ENCODE assay signal across 11 cellular contexts in the genomic region with DNA sequence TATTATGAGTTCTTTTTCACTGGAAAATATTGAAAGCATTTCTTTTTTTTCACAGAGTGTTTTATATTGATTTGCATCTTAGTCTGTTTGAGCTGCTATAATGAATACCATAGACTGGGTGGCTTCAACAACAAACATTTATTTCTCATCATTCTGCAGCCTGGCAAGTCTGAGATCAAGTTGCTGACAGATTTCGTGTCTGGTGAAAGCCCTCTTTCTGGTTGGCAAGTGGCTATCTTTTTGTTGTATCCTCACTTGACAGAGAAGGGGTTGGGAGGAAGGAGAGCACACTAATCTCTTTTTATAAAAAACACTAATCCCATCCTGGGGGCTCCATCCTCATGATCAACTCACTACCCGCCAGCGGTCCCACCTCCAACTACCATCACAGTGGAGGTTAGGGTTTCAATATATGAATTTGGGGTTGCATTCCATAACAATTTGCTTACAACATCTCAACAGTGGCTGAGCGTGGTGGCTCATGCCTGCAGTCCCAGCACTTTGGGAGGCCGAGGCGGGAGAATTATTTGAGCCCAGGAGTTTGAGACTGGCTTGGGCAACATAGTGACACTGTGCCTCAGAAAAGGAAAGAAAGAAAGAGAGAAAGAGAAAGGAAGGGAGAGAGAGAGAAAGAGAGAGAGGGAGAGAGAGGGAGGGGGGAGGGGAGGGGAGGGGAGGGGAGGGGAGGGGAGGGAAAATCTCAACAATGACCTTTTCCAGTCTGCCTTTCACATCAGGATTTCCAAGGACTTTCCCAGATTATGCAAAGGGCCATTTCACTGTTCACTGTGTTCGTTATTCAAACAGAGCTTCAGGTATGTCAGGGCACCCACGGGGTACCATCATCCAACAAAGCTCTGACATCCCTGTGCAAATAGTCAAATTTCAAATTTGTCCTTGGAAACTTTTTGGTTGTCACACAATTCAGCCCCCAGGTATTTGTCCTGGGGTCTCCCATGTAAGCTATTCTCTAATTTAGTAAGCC.
DNase-seq lines count a peak whose midpoint lies in the region; ATAC-seq, FAIRE-seq and TF ChIP-seq lines count a peak whose summit lies in the region.
"Had no signal": no experiment of that assay in that cellular context is flagged by ENCODE, and none has a peak within 500 bp of the region (broad histone marks: within the 10 kb centered on the region; RNA-seq: fewer than 3 reads in every experiment).

No MANE protein-coding gene starts in this region.

- peaks cover 0 to 12% of the 10 kb centered on the region in 2 donors for H3K27me3 Mint-ChIP-seq in effector memory CD8-positive, alpha-beta T cell
- peaks cover 6% of the 10 kb centered on the region for H3K27me3 Mint-ChIP-seq in activated naive CD4-positive, alpha-beta T cell treated with anti-CD3 and anti-CD28 coated beads for 36 hours (ENCODE audit: low read depth)

- CTCF ChIA-PET in K562 (lab: Yijun Ruan, JAX; ENCODE audit: low intra/inter-chr PET ratio) = no interaction called here
- CTCF ChIA-PET in activated naive CD4-positive, alpha-beta T cell treated with anti-CD3 and anti-CD28 coated beads for 36 hours (lab: Charles Lee) = interaction anchor here (0.6 to 1.4 kb wide), 2 partner anchors 558 to 1027 kb away, joined by 3 to 4 read pairs; no protein-coding TSS in a partner anchor

- H3K9me3 Mint-ChIP-seq in effector memory CD8-positive, alpha-beta T cell = no peaks in the 10 kb centered on the region
- no peaks in the 10 kb centered on the region for H3K9me3 Mint-ChIP-seq in activated naive CD4-positive, alpha-beta T cell treated with anti-CD3 and anti-CD28 coated beads for 36 hours
- H3K9me3 Mint-ChIP-seq: activated naive CD8-positive, alpha-beta T cell treated with anti-CD3 and anti-CD28 coated beads, Interleukin-2, amount 10 ng/mL, durations not matched to agents 7 days and 5 days had no signal

- peak overlapping the region; percentile 83 for H2AFZ ChIP-seq in K562 (ENCODE audit: low read depth, low read length)

- no peaks in the 10 kb centered on the region for H3K4me1 Mint-ChIP-seq in effector memory CD8-positive, alpha-beta T cell (ENCODE audit: low read depth in 2 of 2)
- no peaks in the 10 kb centered on the region for H3K4me1 Mint-ChIP-seq in activated naive CD4-positive, alpha-beta T cell treated with anti-CD3 and anti-CD28 coated beads for 36 hours (ENCODE audit: low read depth)
- H3K4me1 Mint-ChIP-seq: activated naive CD8-positive, alpha-beta T cell treated with anti-CD3 and anti-CD28 coated beads, Interleukin-2, amount 10 ng/mL, durations not matched to agents 7 days and 5 days had no signal

- H3K4me2 ChIP-seq in K562 (ENCODE audit: insufficient read depth, low read length) = no peak overlapping the region

- FAIRE-seq in K562 (lab: Jason Lieb, UNC) = peak; percentile 60
- FAIRE-seq: pancreas had no signal

- H4K20me1 ChIP-seq in K562 (replicated peaks; ENCODE audit: control insufficient read depth, insufficient read depth, low read length) = no peaks in the 10 kb centered on the region

- DNase-seq in K562 (ENCODE audit: extremely low read depth in 1 of 4, low spot score in 3 of 4) = no peak
- no peak for DNase-seq in effector memory CD8-positive, alpha-beta T cell
- DNase-seq in activated naive CD4-positive, alpha-beta T cell treated with anti-CD3 and anti-CD28 coated beads for 36 hours = no peak
- DNase-seq in lower leg skin (ENCODE audit: low spot score in 2 of 2) = no peak
- DNase-seq in activated T-cell treated with anti-CD3 and anti-CD28 coated beads, Interleukin-2, amount 50 U/mL, for 48 hours = no peak
- DNase-seq: activated naive CD8-positive, alpha-beta T cell treated with anti-CD3 and anti-CD28 coated beads, Interleukin-2, amount 10 ng/mL, durations not matched to agents 7 days and 5 days; upper lobe of right lung had no signal

- no peaks in the 10 kb centered on the region for H3K9me1 ChIP-seq in K562 (ENCODE audit: control insufficient read depth, insufficient read depth, low read length)

- peaks cover 7% of the 10 kb centered on the region; the same call in 2 of the 3 replicates for H3K79me2 ChIP-seq in K562 (ENCODE audit: control insufficient read depth, insufficient read depth, low read length)

- H3K4me1 ChIP-seq in HUES64 (ENCODE audit: insufficient read depth, low read length) (peaks cover 35% of the 10 kb centered on the region), K562 (replicated peaks in 1 of 2; ENCODE audit: control insufficient read depth in 2 of 2, insufficient read depth in 2 of 2, low read length in 2 of 2) (peaks cover 0 to 20% of the 10 kb centered on the region in 2 experiments; a peak in 2 of 5 replicates), stomach smooth muscle (ENCODE audit: control insufficient read depth, insufficient read depth, low read length) (peaks cover 5% of the 10 kb centered on the region)
- H3K4me1 ChIP-seq: pancreas, upper lobe of right lung had no signal

- TF ChIP-seq CTCF in K562 (IDR thresholded peaks at IDR 0.05 in 2 of 3, conservative IDR thresholded peaks at IDR 0.05 in 1 of 3; ENCODE audit: insufficient read depth in 2 of 3, low read depth in 1 of 3, low read length in 3 of 3) = no peak
- no peak for TF ChIP-seq CTCF in lower leg skin (IDR thresholded peaks at IDR 0.05)

- in situ Hi-C loops in K562 (cut with MboI) = no loop called here

- H3K27ac ChIP-seq in HUES64 (ENCODE audit: low read depth, low read length) (peak overlapping the region; percentile 97), K562 (ENCODE audit: extremely low read depth, low read depth, low read length) (peak overlapping the region; percentile 80; the same call in 1 of the 3 replicates), layer of hippocampus (ENCODE audit: low read depth, low read length) (peak overlapping the region; percentile 38), stomach smooth muscle (ENCODE audit: low read length) (peak overlapping the region; percentile 11)
- H3K27ac ChIP-seq: upper lobe of right lung had no signal

- BruUV-seq in K562 (replicated peaks; lab: Mats Ljungman, UMichigan) = no TSS peak

- POLR2A ChIA-PET in K562 (lab: Yijun Ruan, JAX) = no interaction called here

- H3K4me3 ChIP-seq in HUES64 (ENCODE audit: low read length) (no peak overlapping the region), K562 (no peak overlapping the region), stomach smooth muscle (ENCODE audit: low read length in 2 of 2) (no peak overlapping the region), lower leg skin (ENCODE audit: low read depth, poor library complexity, severe bottlenecking) (no peak overlapping the region)
- H3K4me3 ChIP-seq: pancreas, upper lobe of right lung had no signal

- no peak for TF ChIP-seq RAD21 in K562 (CRISPR knock-in tag; conservative IDR thresholded peaks at IDR 0.05 in 1 of 2, IDR thresholded peaks at IDR 0.05 in 1 of 2)

- H3K36me3 Mint-ChIP-seq in effector memory CD8-positive, alpha-beta T cell (ENCODE audit: insufficient read depth) = no peaks in the 10 kb centered on the region
- H3K36me3 Mint-ChIP-seq in activated naive CD4-positive, alpha-beta T cell treated with anti-CD3 and anti-CD28 coated beads for 36 hours (ENCODE audit: low read depth) = no peaks in the 10 kb centered on the region
- H3K36me3 Mint-ChIP-seq: activated naive CD8-positive, alpha-beta T cell treated with anti-CD3 and anti-CD28 coated beads, Interleukin-2, amount 10 ng/mL, durations not matched to agents 7 days and 5 days had no signal

- no peak overlapping the region for H3K4me3 Mint-ChIP-seq in effector memory CD8-positive, alpha-beta T cell
- no peak overlapping the region for H3K4me3 Mint-ChIP-seq in activated naive CD4-positive, alpha-beta T cell treated with anti-CD3 and anti-CD28 coated beads for 36 hours
- H3K4me3 Mint-ChIP-seq: activated naive CD8-positive, alpha-beta T cell treated with anti-CD3 and anti-CD28 coated beads, Interleukin-2, amount 10 ng/mL, durations not matched to agents 7 days and 5 days had no signal

- peak overlapping the region in 1 of 2 donors; percentile 7 for H3K27ac Mint-ChIP-seq in effector memory CD8-positive, alpha-beta T cell
- no peak overlapping the region for H3K27ac Mint-ChIP-seq in activated naive CD4-positive, alpha-beta T cell treated with anti-CD3 and anti-CD28 coated beads for 36 hours
- H3K27ac Mint-ChIP-seq: activated naive CD8-positive, alpha-beta T cell treated with anti-CD3 and anti-CD28 coated beads, Interleukin-2, amount 10 ng/mL, durations not matched to agents 7 days and 5 days had no signal

- no peaks in the 10 kb centered on the region for H3K9me3 ChIP-seq in HUES64 (ENCODE audit: insufficient read depth, low read depth, low read length)
- no peaks in the 10 kb centered on the region for H3K9me3 ChIP-seq in K562 (replicated peaks; ENCODE audit: control insufficient read depth, insufficient read depth, low read depth, low read length)
- no peaks in the 10 kb centered on the region for H3K9me3 ChIP-seq in stomach smooth muscle (ENCODE audit: control insufficient read depth in 2 of 2, low read length in 2 of 2)
- H3K9me3 ChIP-seq: pancreas, upper lobe of right lung had no signal

- no peak for ATAC-seq in K562
- ATAC-seq in effector memory CD8-positive, alpha-beta T cell (replicated peaks) = no peak

- intact Hi-C loops in K562 (cut with micrococcal nuclease) (no loop called here), lower leg skin (cut with DNase I; ENCODE audit: low total_unique reads) (no loop called here)
- intact Hi-C loops in activated naive CD4-positive, alpha-beta T cell treated with anti-CD3 and anti-CD28 coated beads for 36 hours (cut with micrococcal nuclease) = loop anchor here (5.0 kb wide), 1 partner anchor 34 kb away; no protein-coding TSS in a partner anchor

- H3K9ac ChIP-seq in HUES64 (ENCODE audit: low read depth, low read length) (peak overlapping the region; percentile 68; the same call in 1 of the 2 replicates), K562 (ENCODE audit: insufficient read depth in 1 of 2, low read depth in 2 of 2, low read length in 2 of 2) (no peak overlapping the region), stomach smooth muscle (ENCODE audit: low read length in 2 of 2) (no peak overlapping the region)

- H3K36me3 ChIP-seq in HUES64 (ENCODE audit: insufficient read depth, low read length) (no peaks in the 10 kb centered on the region), K562 (ENCODE audit: control insufficient read depth, insufficient read depth, low read length) (no peaks in the 10 kb centered on the region; the same call in 2 of the 3 replicates), stomach smooth muscle (ENCODE audit: control insufficient read depth in 2 of 2, insufficient read depth in 2 of 2, low read length in 2 of 2) (no peaks in the 10 kb centered on the region)
- H3K36me3 ChIP-seq: pancreas, upper lobe of right lung had no signal

- H3K27me3 ChIP-seq in HUES64 (ENCODE audit: insufficient read depth, low read length) (no peaks in the 10 kb centered on the region), K562 (ENCODE audit: control insufficient read depth in 2 of 2, insufficient read depth in 2 of 2, low read length in 2 of 2) (no peaks in the 10 kb centered on the region), layer of hippocampus (ENCODE audit: control insufficient read depth, insufficient read depth, low read length) (no peaks in the 10 kb centered on the region), stomach smooth muscle (ENCODE audit: control insufficient read depth in 1 of 2, insufficient read depth in 2 of 2, low read length in 2 of 2) (no peaks in the 10 kb centered on the region)
- H3K27me3 ChIP-seq: pancreas, upper lobe of right lung had no signal

- no peak for TF ChIP-seq EP300 in K562 (IDR thresholded peaks at IDR 0.05; ENCODE audit: low read length)

- no peak for TF ChIP-seq POLR2A in K562 (conservative IDR thresholded peaks at IDR 0.05)
- no peak for TF ChIP-seq POLR2A in lower leg skin (IDR thresholded peaks at IDR 0.05)

- 75% methylated on average over 6 of the region's 8 CpGs for WGBS in HUES64
- WGBS in K562 (ENCODE audit: insufficient coverage, low coverage, missing lambda C conversion rate) = 79% methylated on average over 5 of the region's 8 CpGs
- WGBS in lower leg skin, 2 donors = 81 to 92% methylated on average over 8 of the region's 8 CpGs

Comparison
In these comparisons a context has a peak if more than half of its experiments do, and no peak if none do; other contexts are left out.
1. H3K27ac ChIP-seq: peak in every context shown above with its lines; median percentile 97 in HUES64; 80 in K562; 38 in layer of hippocampus; 11 in stomach smooth muscle.